11 cellular contexts compared by ENCODE assay signal in the genomic region with DNA sequence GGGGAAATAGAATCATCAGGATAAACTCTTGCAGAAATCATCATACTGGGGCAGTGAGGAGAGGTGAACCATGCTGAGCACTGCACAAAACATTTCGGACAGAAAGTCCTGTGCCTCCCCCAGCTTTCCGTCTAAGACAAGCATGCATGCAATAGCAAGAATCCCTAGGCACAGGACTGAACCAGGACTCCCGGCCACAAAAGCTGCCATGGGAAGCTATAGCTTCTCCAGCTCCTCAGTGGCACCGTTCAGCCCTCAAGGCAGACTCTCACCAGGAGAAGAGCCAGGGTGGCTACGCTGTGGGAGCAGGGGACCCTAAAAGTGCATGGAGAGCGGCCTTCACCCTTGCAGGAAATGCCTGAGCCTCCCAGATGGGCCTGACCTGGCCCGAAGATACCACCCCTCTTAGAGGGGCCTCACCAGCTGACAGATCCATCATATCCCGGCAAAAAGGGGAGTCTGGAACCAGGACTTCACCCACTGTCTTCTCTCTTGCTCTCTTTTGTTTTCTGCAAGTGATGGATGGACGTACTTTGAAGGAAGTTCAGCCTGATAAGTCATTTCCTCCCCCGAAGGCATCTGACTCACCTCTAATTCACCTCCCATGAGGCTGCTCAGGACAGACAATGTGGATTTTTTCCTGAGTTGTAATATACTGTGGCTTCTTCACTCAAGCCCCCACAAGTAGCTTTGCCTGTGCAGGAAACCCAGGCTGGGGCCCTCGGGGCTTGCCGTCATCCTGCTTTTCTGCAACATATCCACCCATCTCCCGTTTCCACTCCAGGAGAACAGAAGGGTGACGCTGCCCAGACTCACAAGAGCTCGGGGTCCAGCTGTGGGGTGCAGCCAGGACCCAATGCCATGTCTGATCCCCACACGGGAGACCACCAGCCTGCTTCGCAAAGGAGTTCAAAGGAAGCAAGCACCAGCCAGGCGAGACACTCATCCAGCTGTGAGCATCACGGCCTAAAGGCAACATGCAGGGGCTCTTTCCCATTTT.
DNase-seq lines count a peak whose midpoint lies in the region; ATAC-seq, FAIRE-seq and TF ChIP-seq lines count a peak whose summit lies in the region.
"Had no signal": no experiment of that assay in that cellular context is flagged by ENCODE, and none has a peak within 500 bp of the region (broad histone marks: within the 10 kb centered on the region; RNA-seq: fewer than 3 reads in every experiment).

No MANE protein-coding gene starts in this region.

- no peak for TF ChIP-seq CTCF in AG09309 (IDR thresholded peaks at IDR 0.05; ENCODE audit: control insufficient read depth, insufficient read depth, low read depth, low read length, missing control alignments)
- TF ChIP-seq CTCF in vagina (IDR thresholded peaks at IDR 0.05) = no peak

- no peak for FAIRE-seq in GM19239 (lab: Jason Lieb, UNC)

- H3K27ac ChIP-seq in vagina = no peak overlapping the region

- no peaks in the 10 kb centered on the region for H3K36me3 ChIP-seq in vagina

- H3K4me1 ChIP-seq in vagina = peaks cover 36% of the 10 kb centered on the region

- DNase-seq in AG09309 (ENCODE audit: low read depth) (peak; percentile 71), HT1080 (ENCODE audit: low read depth) (peak; percentile 95), astrocyte of the hippocampus (ENCODE audit: low read depth, low spot score) (peak; percentile 70), kidney glomerular epithelial cell (lab: John Stamatoyannopoulos, UW) (peak; percentile 75), GM19239 (ENCODE audit: insufficient read length, low spot score) (no peak), activated gamma-delta T cell (lab: John Stamatoyannopoulos, UW) (no peak), vagina (ENCODE audit: extremely low spot score in 2 of 2) (no peak)
- DNase-seq: activated naive CD4-positive, alpha-beta T cell treated with anti-CD3 and anti-CD28 coated beads, Interleukin-2, amount 50 U/mL, for 16 hours; stimulated activated naive CD8-positive, alpha-beta T cell treated with anti-CD3 and anti-CD28 coated beads, Interleukin-15, amount 100 ng/mL, for 72 hours had no signal

- H3K9me3 ChIP-seq in vagina = no peaks in the 10 kb centered on the region

- intact Hi-C loops in vagina (cut with DNase I) = no loop called here

- ATAC-seq in HG02884 (IDR thresholded peaks at IDR 0.05; ENCODE audit: unreplicated experiment) = no peak
- ATAC-seq: stimulated activated naive CD8-positive, alpha-beta T cell treated with anti-CD3 and anti-CD28 coated beads, Interleukin-15, amount 100 ng/mL, for 72 hours had no signal

- peak overlapping the region; percentile 34 for H3K4me3 ChIP-seq in AG09309 (ENCODE audit: control insufficient read depth, low read depth, low read length)
- no peak overlapping the region for H3K4me3 ChIP-seq in vagina
- H3K4me3 ChIP-seq: skin epidermis had no signal

- H3K27me3 ChIP-seq in vagina = no peaks in the 10 kb centered on the region

- no peak for TF ChIP-seq POLR2A in vagina (IDR thresholded peaks at IDR 0.05)

Comparison
In these comparisons a context has a peak if more than half of its experiments do, and no peak if none do; other contexts are left out.
1. DNase-seq: peak in AG09309 (single experiment), HT1080 (single experiment), astrocyte of the hippocampus (single experiment) and kidney glomerular epithelial cell (single experiment); none in GM19239 (single experiment), activated gamma-delta T cell (single experiment) and vagina (0 of 2).